Comparison of ENCODE assay signal across 1 cellular context in genomic region chr11:20029193-20029592, GRCh38.
TF ChIP-seq lines count a peak whose summit lies in the region.

No MANE protein-coding gene starts in this region.

TF ChIP-seq in SK-N-SH, 30 proteins besides CTCF, POLR2A, EP300 and RAD21 (continued from another document):
- TF ChIP-seq IRF3 (IDR thresholded peaks at IDR 0.05; ENCODE audit: low read depth, low read length) = no peak
- TF ChIP-seq SIN3A (IDR thresholded peaks at IDR 0.05; ENCODE audit: borderline replicate concordance, low read depth, low read length) = no peak
- TF ChIP-seq GATA2 (CRISPR knock-in tag; IDR thresholded peaks at IDR 0.05) = no peak
- TF ChIP-seq PBX3 (IDR thresholded peaks at IDR 0.05) = no peak
- no peak for TF ChIP-seq REST (IDR thresholded peaks at IDR 0.05; ENCODE audit: low read depth, low read length)
- TF ChIP-seq RXRA (IDR thresholded peaks at IDR 0.05; ENCODE audit: borderline replicate concordance, low read depth) = no peak
- no peak for TF ChIP-seq JUND (IDR thresholded peaks at IDR 0.05)
- TF ChIP-seq POLR2AphosphoS5 (IDR thresholded peaks at IDR 0.05; ENCODE audit: low read depth, low read length) = no peak
- no peak for TF ChIP-seq TAF1 (IDR thresholded peaks at IDR 0.05; ENCODE audit: borderline replicate concordance, low read depth, low read length)
- no peak for TF ChIP-seq MEF2A (IDR thresholded peaks at IDR 0.05; ENCODE audit: borderline replicate concordance, low read depth)
- no peak for TF ChIP-seq TCF12 (IDR thresholded peaks at IDR 0.05)
